ENCODE assay signal across 10 cellular contexts in genomic region chr9:105359899-105360298, GRCh38.
A peak's percentile ranks its signal among the peaks of the same experiment; 100 is the strongest.
DNase-seq lines count a peak whose midpoint lies in the region; ATAC-seq lines count a peak whose summit lies in the region.
"Had no signal": no experiment of that assay in that cellular context is flagged by ENCODE, and none has a peak within 500 bp of the region (broad histone marks: within the 10 kb centered on the region; RNA-seq: fewer than 3 reads in every experiment).

No MANE protein-coding gene starts in this region.

- H3K27me3 Mint-ChIP-seq in activated T-helper 17 cell treated with anti-CD3 and anti-CD28 coated beads, Interleukin-2, amount 50 U/mL, for 72 hours = no peaks in the 10 kb centered on the region
- H3K27me3 Mint-ChIP-seq: type B pancreatic cell had no signal

- H3K27ac Mint-ChIP-seq in activated T-helper 17 cell treated with anti-CD3 and anti-CD28 coated beads, Interleukin-2, amount 50 U/mL, for 72 hours = peak overlapping the region; percentile 10
- H3K27ac Mint-ChIP-seq: type B pancreatic cell had no signal

- DNase-seq in activated CD8-positive, alpha-beta memory T cell treated with anti-CD3 and anti-CD28 coated beads for 48 hours (ENCODE audit: low read depth in 2 of 3, low spot score in 2 of 3) = peak; percentile 10 to 40 (median 23)
- DNase-seq in activated CD8-positive, alpha-beta memory T cell treated with anti-CD3 and anti-CD28 coated beads, Interleukin-2, amount 50 U/mL, for 4 hours = no peak
- peak; percentile 26 to 52 (median 27) for DNase-seq in stimulated activated CD4-positive, alpha-beta T cell treated with anti-CD3 and anti-CD28 coated beads, TNF-alpha, amount 100 ng/mL, for 48 hours (ENCODE audit: low read depth in 3 of 3)
- DNase-seq: PC-3 had no signal

- H3K4me3 Mint-ChIP-seq in activated T-helper 17 cell treated with anti-CD3 and anti-CD28 coated beads, Interleukin-2, amount 50 U/mL, for 72 hours = no peak overlapping the region
- H3K4me3 Mint-ChIP-seq: type B pancreatic cell had no signal

- no peaks in the 10 kb centered on the region for H3K9me3 Mint-ChIP-seq in activated T-helper 17 cell treated with anti-CD3 and anti-CD28 coated beads, Interleukin-2, amount 50 U/mL, for 72 hours
- H3K9me3 Mint-ChIP-seq: type B pancreatic cell had no signal

- peaks cover 8% of the 10 kb centered on the region for H3K4me1 Mint-ChIP-seq in activated T-helper 17 cell treated with anti-CD3 and anti-CD28 coated beads, Interleukin-2, amount 50 U/mL, for 72 hours

- H3K36me3 Mint-ChIP-seq in activated T-helper 17 cell treated with anti-CD3 and anti-CD28 coated beads, Interleukin-2, amount 50 U/mL, for 72 hours (ENCODE audit: low read depth) = peaks cover 37% of the 10 kb centered on the region

- peak; percentile 47 for ATAC-seq in HG03025 (IDR thresholded peaks at IDR 0.05; ENCODE audit: low FRiP score, unreplicated experiment)
- ATAC-seq in activated T-helper 17 cell treated with anti-CD3 and anti-CD28 coated beads, Interleukin-2, amount 50 U/mL, for 72 hours (replicated peaks) = peak; percentile 96
- ATAC-seq in GM19467 (IDR thresholded peaks at IDR 0.05; ENCODE audit: unreplicated experiment) = no peak
- no peak for ATAC-seq in HG02970 (IDR thresholded peaks at IDR 0.05; ENCODE audit: low FRiP score, unreplicated experiment)
- no peak for ATAC-seq in HG03095 (IDR thresholded peaks at IDR 0.05; ENCODE audit: unreplicated experiment)
- ATAC-seq: PC-3 had no signal

Comparison
In these comparisons a context has a peak if more than half of its experiments do, and no peak if none do; other contexts are left out.
1. ATAC-seq: peak in HG03025 (single experiment) and activated T-helper 17 cell treated with anti-CD3 and anti-CD28 coated beads, Interleukin-2, amount 50 U/mL, for 72 hours (single experiment); none in GM19467 (single experiment), HG02970 (single experiment) and HG03095 (single experiment).